10 cellular contexts compared by ENCODE assay signal in genomic region chr7:44998153-44998871, GRCh38. TPM values are rescaled to one million over a fixed set of nuclear protein-coding genes. Genes with fewer than 3 reads are reported as not detected.
DNase-seq lines count a peak whose midpoint lies in the region; ATAC-seq, FAIRE-seq and TF ChIP-seq lines count a peak whose summit lies in the region.
"Had no signal": no experiment of that assay in that cellular context is flagged by ENCODE, and none has a peak within 500 bp of the region (broad histone marks: within the 10 kb centered on the region; RNA-seq: fewer than 3 reads in every experiment).

No MANE protein-coding gene starts in this region.

- no peak overlapping the region for H3K23ac ChIP-seq in neuronal stem cell (ENCODE audit: low read depth, low read length, poor library complexity)

- H3K14ac ChIP-seq in neuronal stem cell (ENCODE audit: low read length) = no peak overlapping the region

- no peaks in the 10 kb centered on the region for H3K9me3 ChIP-seq in Karpas-422 (ENCODE audit: low read length)
- no peaks in the 10 kb centered on the region for H3K9me3 ChIP-seq in K562 (replicated peaks; ENCODE audit: control insufficient read depth, insufficient read depth, low read depth, low read length)
- H3K9me3 ChIP-seq in neuronal stem cell (replicated peaks in 1 of 2; ENCODE audit: control insufficient read depth in 2 of 2, insufficient read depth in 1 of 2, low read depth in 1 of 2, low read length in 2 of 2) = no peaks in the 10 kb centered on the region

- H2AFZ ChIP-seq in Karpas-422 (ENCODE audit: low read length) (no peak overlapping the region), K562 (ENCODE audit: low read depth, low read length) (peak overlapping the region; percentile 20), neuronal stem cell (ENCODE audit: low read length) (peak overlapping the region; percentile 90)

- intact Hi-C loops in Calu3 (cut with micrococcal nuclease; ENCODE audit: unreplicated experiment) (no loop called here), K562 (cut with micrococcal nuclease) (loop anchor here (2.0 kb wide), 1 partner anchor 18 kb away; no protein-coding TSS in a partner anchor)

- H3K27ac Mint-ChIP-seq in Calu3 (ENCODE audit: unreplicated experiment) = peak overlapping the region; percentile 15

- peak overlapping the region; percentile 93 for H3K4me3 ChIP-seq in Karpas-422 (ENCODE audit: low read length)
- peak overlapping the region; percentile 69 for H3K4me3 ChIP-seq in K562
- H3K4me3 ChIP-seq in neuronal stem cell (ENCODE audit: low read length in 2 of 2) = peak overlapping the region in 1 of 2 donors; percentile 95

- H2BK15ac ChIP-seq in neuronal stem cell (ENCODE audit: low read length) = no peak overlapping the region

- H3K36me3 Mint-ChIP-seq in Calu3 (ENCODE audit: insufficient read depth, unreplicated experiment) = peaks cover 29% of the 10 kb centered on the region

- H4K20me1 ChIP-seq in Karpas-422 (ENCODE audit: insufficient read depth, low read depth, low read length) (peaks cover 9% of the 10 kb centered on the region), K562 (replicated peaks; ENCODE audit: control insufficient read depth, insufficient read depth, low read length) (peaks cover 7% of the 10 kb centered on the region)

- no peak for TF ChIP-seq POLR2A in K562 (conservative IDR thresholded peaks at IDR 0.05)

- H3K27ac ChIP-seq in Karpas-422 (ENCODE audit: low read length) (peak overlapping the region; percentile 98), K562 (ENCODE audit: extremely low read depth, low read depth, low read length) (peak overlapping the region; percentile 97), neuronal stem cell (replicated peaks; ENCODE audit: low read length) (no peak overlapping the region)

- peaks cover 40% of the 10 kb centered on the region for H3K4me1 Mint-ChIP-seq in Calu3 (ENCODE audit: low read depth, unreplicated experiment)

- CTCF ChIA-PET in Calu3 (lab: Charles Lee) = interaction anchor here (0.5 to 2.1 kb wide), 3 partner anchors 9 to 78 kb away, joined by 4 to 18 read pairs (median 12); no protein-coding TSS in a partner anchor
- CTCF ChIA-PET in K562 (lab: Yijun Ruan, JAX; ENCODE audit: low intra/inter-chr PET ratio) = interaction anchor here (0.6 kb wide), 1 partner anchor 115 kb away, joined by 3 read pairs; no protein-coding TSS in a partner anchor

- POLR2A ChIA-PET in K562 (lab: Yijun Ruan, JAX) = interaction anchor here (0.7 to 4.4 kb wide), 7 partner anchors 8 to 150 kb away, joined by 4 to 14 read pairs (median 4); partner anchors contain the start of gene H2AZ2

- no peak for ATAC-seq in K562

- H3K9ac ChIP-seq in Karpas-422 (ENCODE audit: low read length) (peak overlapping the region; percentile 91), K562 (ENCODE audit: insufficient read depth in 1 of 2, low read depth in 2 of 2, low read length in 2 of 2) (peak overlapping the region in 1 of 2 experiments; percentile 97; a peak in 2 of 4 replicates), neuronal stem cell (ENCODE audit: low read depth, low read length, poor library complexity) (no peak overlapping the region)

- H3K4me2 ChIP-seq in Karpas-422 (ENCODE audit: low read depth, low read length, poor library complexity, severe bottlenecking) (peak overlapping the region; percentile 100), K562 (ENCODE audit: insufficient read depth, low read length) (peak overlapping the region; percentile 97), neuronal stem cell (ENCODE audit: insufficient read depth, low read length, poor library complexity, severe bottlenecking) (no peak overlapping the region)

- H4K91ac ChIP-seq in neuronal stem cell (ENCODE audit: low read depth, low read length, poor library complexity) = no peak overlapping the region

- H3K79me1 ChIP-seq in neuronal stem cell (ENCODE audit: low read depth, low read length) = peaks cover 8% of the 10 kb centered on the region

- TF ChIP-seq RAD21 in K562 (CRISPR knock-in tag; conservative IDR thresholded peaks at IDR 0.05 in 1 of 2, IDR thresholded peaks at IDR 0.05 in 1 of 2) = no peak

- H3K18ac ChIP-seq in neuronal stem cell (ENCODE audit: low read length) = no peak overlapping the region

- no peak overlapping the region for H2AK5ac ChIP-seq in neuronal stem cell (ENCODE audit: low read depth, low read length)

- no peak for TF ChIP-seq CTCF in Calu3 (IDR thresholded peaks at IDR 0.05; ENCODE audit: unreplicated experiment)
- no peak for TF ChIP-seq CTCF in K562 (IDR thresholded peaks at IDR 0.05 in 2 of 3, conservative IDR thresholded peaks at IDR 0.05 in 1 of 3; ENCODE audit: insufficient read depth in 2 of 3, low read depth in 1 of 3, low read length in 3 of 3)

- H3K9me1 ChIP-seq in K562 (ENCODE audit: control insufficient read depth, insufficient read depth, low read length) = no peaks in the 10 kb centered on the region

- no peak for FAIRE-seq in K562 (lab: Jason Lieb, UNC)

- no peak for DNase-seq in Calu3
- DNase-seq in Karpas-422 = peak; percentile 58
- no peak for DNase-seq in K562 (ENCODE audit: extremely low read depth in 1 of 4, low spot score in 3 of 4)
- no peak for DNase-seq in neuronal stem cell (ENCODE audit: low spot score)
- DNase-seq in LoVo (ENCODE audit: low spot score) = no peak
- no peak for DNase-seq in NCI-H2196 treated with DMSO at 0.1 percent for 48 hours (lab: John Stamatoyannopoulos, UW; ENCODE audit: unreplicated experiment)
- no peak for DNase-seq in hepatic stellate cell (ENCODE audit: low spot score)
- no peak for DNase-seq in DMS114 treated with DMSO at 0.1 percent for 48 hours (lab: John Stamatoyannopoulos, UW; ENCODE audit: unreplicated experiment)
- DNase-seq: effector CD4-positive, alpha-beta T cell; trophoblast cell had no signal

- no peak overlapping the region for H2BK5ac ChIP-seq in neuronal stem cell (ENCODE audit: low read length)

- peaks cover 30% of the 10 kb centered on the region for H3K79me2 ChIP-seq in Karpas-422 (ENCODE audit: low read length)
- H3K79me2 ChIP-seq in K562 (ENCODE audit: control insufficient read depth, insufficient read depth, low read length) = peaks cover 44% of the 10 kb centered on the region

- peak overlapping the region; percentile 71 for H3K4me3 Mint-ChIP-seq in Calu3 (ENCODE audit: low read depth, unreplicated experiment)

- H2BK12ac ChIP-seq in neuronal stem cell (ENCODE audit: low read length) = no peak overlapping the region

- no peak overlapping the region for H4K8ac ChIP-seq in neuronal stem cell (ENCODE audit: low read depth, low read length)

- H3K27me3 Mint-ChIP-seq in Calu3 (ENCODE audit: unreplicated experiment) = no peaks in the 10 kb centered on the region

- H3K9me3 Mint-ChIP-seq in Calu3 (ENCODE audit: low read depth, unreplicated experiment) = no peaks in the 10 kb centered on the region

- WGBS in K562 (ENCODE audit: insufficient coverage, low coverage, missing lambda C conversion rate) = 28% methylated on average over 4 of the region's 4 CpGs
- no CpG with 5 or more reads among the region's 4 CpGs for WGBS in neuronal stem cell (ENCODE audit: extremely low coverage in 2 of 2, insufficient read length in 2 of 2, insufficient replicate concordance in 1 of 2), 2 donors

- no peaks in the 10 kb centered on the region for H3K9me2 ChIP-seq in Karpas-422 (replicated peaks; ENCODE audit: insufficient read depth, low read length)

- BruUV-seq in Calu3 (replicated peaks; lab: Mats Ljungman, UMichigan) = no TSS peak
- BruUV-seq in K562 (replicated peaks; lab: Mats Ljungman, UMichigan) = no TSS peak

- TF ChIP-seq EP300 in K562 (IDR thresholded peaks at IDR 0.05; ENCODE audit: low read length) = 0 out of 2 replicates have a peak, but pooled peaks have one; percentile 37

- peaks cover 10% of the 10 kb centered on the region; the same call in 1 of the 2 replicates for H3K36me3 ChIP-seq in Karpas-422 (ENCODE audit: insufficient read depth, low read length)
- H3K36me3 ChIP-seq in K562 (ENCODE audit: control insufficient read depth, insufficient read depth, low read length) = peaks cover 17% of the 10 kb centered on the region; the same call in 2 of the 3 replicates
- H3K36me3 ChIP-seq in neuronal stem cell (replicated peaks in 1 of 2; ENCODE audit: control insufficient read depth in 2 of 2, insufficient read depth in 2 of 2, low read length in 2 of 2) = peaks cover 2 to 10% of the 10 kb centered on the region in 2 donors

- in situ Hi-C loops in K562 (cut with MboI) = no loop called here

- H3K4me1 ChIP-seq in Karpas-422 (ENCODE audit: low read length) (peaks cover 84% of the 10 kb centered on the region), K562 (replicated peaks in 1 of 2; ENCODE audit: control insufficient read depth in 2 of 2, insufficient read depth in 2 of 2, low read length in 2 of 2) (peaks cover 27 to 43% of the 10 kb centered on the region in 2 experiments), neuronal stem cell (ENCODE audit: control insufficient read depth in 2 of 2, insufficient read depth in 1 of 2, low read depth in 1 of 2, low read length in 2 of 2) (peaks cover 7 to 9% of the 10 kb centered on the region in 2 donors)

- no peak overlapping the region for H2BK120ac ChIP-seq in neuronal stem cell (ENCODE audit: low read depth, low read length)

- no peak overlapping the region for H3K4ac ChIP-seq in neuronal stem cell (ENCODE audit: low read length)

- H3K27me3 ChIP-seq in Karpas-422 (ENCODE audit: low read length) (no peaks in the 10 kb centered on the region), K562 (ENCODE audit: control insufficient read depth in 2 of 2, insufficient read depth in 2 of 2, low read length in 2 of 2) (no peaks in the 10 kb centered on the region), neuronal stem cell (ENCODE audit: control insufficient read depth in 3 of 3, insufficient read depth in 3 of 3, low read depth in 1 of 3, low read length in 3 of 3) (no peaks in the 10 kb centered on the region)

RNA-seq across cellular contexts. Expression of gene CCM2, which starts 1.7 kb away (rescaled TPM):
- 59.8 and 62.9 TPM in 2 replicates for total RNA-seq in Calu3 (2022)
- 42.5 and 78.8 TPM in 2 replicates for total RNA-seq in Karpas-422 (2014; rRNA removed; shearing (Covaris generic); ENCODE audit: low replicate concordance)
- 44.0 and 75.1 TPM in 2 replicates for total RNA-seq in K562 (2011; cell fraction: chromatin; rRNA removed; ENCODE audit: low replicate concordance)
- total RNA-seq in K562 (2011; cell fraction: nucleolus; rRNA removed) = 40.9 and 43.2 TPM in 2 replicates
- 50.7 and 64.6 TPM in 2 replicates for total RNA-seq in K562 (2011; cell fraction: nucleoplasm; rRNA removed)
- total RNA-seq in K562 (2014; rRNA removed) = 38.6 and 46.5 TPM in 2 replicates
- total RNA-seq in K562 (2014; rRNA removed; fragmentation: Illumina TruSeq; extraction: Trizol) = 9.5 and 12.4 TPM in 2 replicates
- total RNA-seq in K562 (2015; rRNA removed; fragmentation: Illumina TruSeq; extraction: Trizol) = 15.8 and 17.9 TPM in 2 replicates
- total RNA-seq in K562 (2021) = 33.9 and 35.2 TPM in 2 replicates
- polyA plus RNA-seq in K562 (2011; rRNA removed) = 28.8 and 35.2 TPM in 2 replicates
- polyA plus RNA-seq in K562 (2011; cell fraction: cytosol; rRNA removed) = 33.7 and 78.6 TPM in 2 replicates
- 40.1 and 81.8 TPM in 2 replicates for polyA plus RNA-seq in K562 (2011; cell fraction: nucleus; rRNA removed)
- polyA plus RNA-seq in K562 (2012) = 28.0 and 45.2 TPM in 2 replicates
- polyA plus RNA-seq in K562 (2014; fragmentation: Illumina TruSeq; extraction: Trizol) = 25.9 and 30.9 TPM in 2 replicates
- polyA plus RNA-seq in K562 (2014; fragmentation: Nextera tagmentation; extraction: Ambion mirVana) = 1 to 10 TPM in 1 of 2 experiments, under 1 TPM in 1; 0.41 to 2.0 TPM
- polyA plus RNA-seq in K562 (2014; rRNA removed) = 29.3 and 36.1 TPM in 2 replicates
- 15.6 and 28.1 TPM in 2 replicates for polyA minus RNA-seq in K562 (2011; rRNA and poly(A)+ RNA removed)
- polyA minus RNA-seq in K562 (2011; cell fraction: cytosol; rRNA and poly(A)+ RNA removed) = 27.2 and 30.5 TPM in 2 replicates
- polyA minus RNA-seq in K562 (2011; cell fraction: nucleus; rRNA and poly(A)+ RNA removed) = 15.8 and 18.1 TPM in 2 replicates
- polyA plus RNA-seq in neuronal stem cell (2013, experiment 1 of 2) = 29.8 TPM
- polyA plus RNA-seq in neuronal stem cell (2013, experiment 2 of 2) = 30.1 TPM

RNA-seq across cellular contexts. Expression of gene MYO1G, which starts 19.5 kb away (rescaled TPM):
- total RNA-seq in Calu3 (2022) (0.33 and 0.39 TPM in 2 replicates), K562 (2014; rRNA removed) (0.16 and 0.23 TPM in 2 replicates), K562 (2014; rRNA removed; fragmentation: Illumina TruSeq; extraction: Trizol) (0.06 and 0.11 TPM in 2 replicates), K562 (2015; rRNA removed; fragmentation: Illumina TruSeq; extraction: Trizol) (0.23 and 0.25 TPM in 2 replicates), K562 (2021) (0.62 and 0.72 TPM in 2 replicates)
- 62.4 and 130 TPM in 2 replicates for total RNA-seq in Karpas-422 (2014; rRNA removed; shearing (Covaris generic); ENCODE audit: low replicate concordance)
- total RNA-seq in K562 (2011; cell fraction: chromatin; rRNA removed; ENCODE audit: low replicate concordance) = 0.44 and 2.2 TPM in 2 replicates
- 1.2 and 1.3 TPM in 2 replicates for total RNA-seq in K562 (2011; cell fraction: nucleolus; rRNA removed)
- total RNA-seq in K562 (2011; cell fraction: nucleoplasm; rRNA removed) = 0.88 and 1.1 TPM in 2 replicates
- polyA plus RNA-seq in K562 (2011; rRNA removed) (0.08 and 0.10 TPM in 2 replicates), K562 (2014; fragmentation: Illumina TruSeq; extraction: Trizol) (0.04 and 0.26 TPM in 2 replicates), K562 (2014; fragmentation: Nextera tagmentation; extraction: Ambion mirVana) (under 1 TPM in 1 of 2 experiments, not detected in 1; 0.03 TPM), K562 (2014; rRNA removed) (0.16 and 0.26 TPM in 2 replicates)
- polyA plus RNA-seq in K562 (2011; cell fraction: cytosol; rRNA removed) = 0.03 and 0.33 TPM in 2 replicates
- 0.39 and 1.3 TPM in 2 replicates for polyA plus RNA-seq in K562 (2011; cell fraction: nucleus; rRNA removed)
- 0.30 and 0.71 TPM in 2 replicates for polyA plus RNA-seq in K562 (2012)
- 0.27 and 0.28 TPM in 2 replicates for polyA minus RNA-seq in K562 (2011; rRNA and poly(A)+ RNA removed)
- polyA minus RNA-seq in K562 (2011; cell fraction: cytosol; rRNA and poly(A)+ RNA removed) = 0.73 and 0.86 TPM in 2 replicates
- polyA minus RNA-seq in K562 (2011; cell fraction: nucleus; rRNA and poly(A)+ RNA removed) = 1.3 and 1.5 TPM in 2 replicates
- 0.03 TPM for polyA plus RNA-seq in neuronal stem cell (2013, experiment 1 of 2)
- polyA plus RNA-seq in neuronal stem cell (2013, experiment 2 of 2) = 0.06 TPM

Comparison
In these comparisons a context has a peak if more than half of its experiments do, and no peak if none do; other contexts are left out.
1. RNA of gene MYO1G, which starts 19.5 kb away (total RNA-seq): 62.4 to 130 TPM in Karpas-422; 0.33 to 0.39 TPM in Calu3 and 0.06 to 2.2 TPM in K562; every median in the first group is over 10 times any median in the second.